Comparison of ENCODE assay signal across 8 cellular contexts in genomic region chr5:1344975-1345838, GRCh38. TPM values are rescaled to one million over a fixed set of nuclear protein-coding genes. Genes with fewer than 3 reads are reported as not detected.
DNase-seq lines count a peak whose midpoint lies in the region; ATAC-seq and TF ChIP-seq lines count a peak whose summit lies in the region.

Gene CLPTM1L (minus strand): TSS chr5:1345099. CDS start chr5:1344841, 258 bp downstream.

- peak within 1 kb of the TSS; percentile 83 to 96 for H3K27ac Mint-ChIP-seq in activated naive CD4-positive, alpha-beta T cell treated with anti-CD3 and anti-CD28 coated beads, Interleukin-2, amount 50 U/mL, for 72 hours

- H3K9me3 ChIP-seq in osteoblast (ENCODE audit: low read depth, low read length), result no peaks in the 10 kb centered on the region

- peak; percentile 96 to 97 for ATAC-seq in activated naive CD4-positive, alpha-beta T cell treated with anti-CD3 and anti-CD28 coated beads, Interleukin-2, amount 50 U/mL, for 72 hours

- CTCF ChIA-PET in HEK293T (lab: Yijun Ruan, JAX), result no interaction called here

- peaks cover 16% of the 10 kb centered on the region for H3K4me1 ChIP-seq in osteoblast (ENCODE audit: insufficient read depth, low read length)

- peaks cover 27% of the 10 kb centered on the region for H3K36me3 ChIP-seq in osteoblast (ENCODE audit: insufficient read depth, low read length)

- peak; percentile 74 for DNase-seq in GM04504 (ENCODE audit: low read depth)
- peak; percentile 97 for DNase-seq in HEK293T (ENCODE audit: extremely low spot score)
- peak; percentile 78 for DNase-seq in MV-4-11 (lab: John Stamatoyannopoulos, UW)
- peak; percentile 63 for DNase-seq in SKM-1 (lab: John Stamatoyannopoulos, UW; ENCODE audit: unreplicated experiment)
- peak; percentile 87 to 90 for DNase-seq in activated naive CD4-positive, alpha-beta T cell treated with anti-CD3 and anti-CD28 coated beads, Interleukin-2, amount 50 U/mL, for 72 hours (ENCODE audit: low spot score in 2 of 2)
- peak; percentile 84 for DNase-seq in glomerular visceral epithelial cell (ENCODE audit: extremely low spot score)
- peak; percentile 100 for DNase-seq in osteoblast (ENCODE audit: insufficient read length, low spot score, missing footprints)

- peak within 1 kb of the TSS; percentile 90 for H3K4me2 ChIP-seq in osteoblast (ENCODE audit: insufficient read depth, low read length)

- peak within 1 kb of the TSS; percentile 92 for H2AFZ ChIP-seq in osteoblast (ENCODE audit: low read length)

- H3K9me3 Mint-ChIP-seq in activated naive CD4-positive, alpha-beta T cell treated with anti-CD3 and anti-CD28 coated beads, Interleukin-2, amount 50 U/mL, for 72 hours, result no peaks in the 10 kb centered on the region

- peaks cover 14 to 18% of the 10 kb centered on the region in 2 donors for H3K36me3 Mint-ChIP-seq in activated naive CD4-positive, alpha-beta T cell treated with anti-CD3 and anti-CD28 coated beads, Interleukin-2, amount 50 U/mL, for 72 hours

- H3K27ac ChIP-seq in osteoblast (ENCODE audit: low read depth, low read length) (peak within 1 kb of the TSS; percentile 92), temporal lobe (ENCODE audit: low read depth, low read length) (peak within 1 kb of the TSS; percentile 72)

- H4K20me1 ChIP-seq in osteoblast (ENCODE audit: insufficient read depth, low read length), result peaks cover 11% of the 10 kb centered on the region

- POLR2A ChIA-PET in HEK293T (lab: Yijun Ruan, JAX), result interaction anchor here (1.0 to 4.3 kb wide), 6 partner anchors 10 to 308 kb away, joined by 3 to 26 read pairs (median 6); no protein-coding TSS in a partner anchor

- no peak for TF ChIP-seq CTCF in osteoblast (IDR thresholded peaks at IDR 0.05; ENCODE audit: extremely low read depth, low read depth, low read length)

- H3K4me3 ChIP-seq in osteoblast (ENCODE audit: insufficient read depth, low read length), result peak within 1 kb of the TSS; percentile 85

- H3K27me3 ChIP-seq in osteoblast (ENCODE audit: insufficient read depth, low read length), result no peaks in the 10 kb centered on the region

- H3K79me2 ChIP-seq in osteoblast (ENCODE audit: insufficient read depth, low read length), result peaks cover 32% of the 10 kb centered on the region

TF ChIP-seq in HEK293T, 16 proteins besides CTCF, POLR2A, EP300 and RAD21:
- TF ChIP-seq L3MBTL2 (conservative IDR thresholded peaks at IDR 0.05) (peak; percentile 54; the same call in 1 of the 2 replicates), ELF4 (IDR thresholded peaks at IDR 0.05) (no peak)

RNA-seq across cellular contexts. Expression of gene CLPTM1L, which starts in this region (rescaled TPM):
- 10 to 100 TPM; 44.8 to 67.9 TPM for total RNA-seq in activated naive CD4-positive, alpha-beta T cell treated with anti-CD3 and anti-CD28 coated beads, Interleukin-2, amount 50 U/mL, for 72 hours
- total RNA-seq in osteoblast (134 and 139 TPM in 2 replicates), temporal lobe (79.2 TPM)

Comparison
In these comparisons a context has a peak if more than half of its experiments do, and no peak if none do; other contexts are left out.
1. Peak in every context shown above with its lines: DNase-seq, ATAC-seq, H3K4me3 ChIP-seq and H3K27ac ChIP-seq.